ENCODE assay signal across 24 cellular contexts in genomic region chr20:38991814-38992593, GRCh38.
"Had no signal": no experiment of that assay in that cellular context is flagged by ENCODE, and none has a peak within 500 bp of the region (broad histone marks: within the 10 kb centered on the region; RNA-seq: fewer than 3 reads in every experiment).

No MANE protein-coding gene starts in this region.

- H3K27me3 ChIP-seq: foreskin keratinocyte, hepatocyte, stomach, transverse colon had no signal

- H2AFZ ChIP-seq: hepatocyte had no signal

- H3K79me2 ChIP-seq: hepatocyte had no signal

- DNase-seq: effector CD4-positive, alpha-beta T cell; endodermal cell; erythroblast; foreskin keratinocyte; kidney; left cardiac atrium; left ventricle myocardium superior; mesenchymal stem cell; naive B cell; psoas muscle; retina; stimulated activated CD4-positive, alpha-beta T cell treated with anti-CD3 and anti-CD28 coated beads, Interleukin-2, amount 100 ng/mL, for 24 hours; stimulated activated CD4-positive, alpha-beta T cell treated with anti-CD3 and anti-CD28 coated beads, Interleukin-4, amount 100 ng/mL, for 4 hours; stimulated activated naive CD4-positive, alpha-beta T cell; stomach; substantia nigra; transverse colon had no signal

- H3K27me3 Mint-ChIP-seq: naive B cell had no signal

- H3K4me3 ChIP-seq: coronary artery, hepatocyte, lung, psoas muscle, skin epidermis, stomach, thoracic aorta, transverse colon had no signal

- H3K4me1 Mint-ChIP-seq: endodermal cell, nephron had no signal

- H3K27ac ChIP-seq: coronary artery, foreskin keratinocyte, hepatocyte, psoas muscle, skin epidermis, stomach, thoracic aorta, transverse colon had no signal

- H3K9me3 Mint-ChIP-seq: endodermal cell, naive B cell had no signal

- H3K4me1 ChIP-seq: psoas muscle had no signal

- H3K4me3 Mint-ChIP-seq: endodermal cell, naive B cell, nephron had no signal

- H3K9me3 ChIP-seq: psoas muscle, stomach, thoracic aorta, transverse colon had no signal

- H3K4me2 ChIP-seq: hepatocyte had no signal

- H3K27ac Mint-ChIP-seq: endodermal cell, nephron had no signal

- ATAC-seq: foreskin keratinocyte, left cardiac atrium, left ventricle myocardium superior, psoas muscle, sciatic nerve had no signal
